Comparison of ENCODE assay signal across 8 cellular contexts in genomic region chr15:69160141-69160975, GRCh38. TPM values are rescaled to one million over a fixed set of nuclear protein-coding genes. Genes with fewer than 3 reads are reported as not detected.
DNase-seq lines count a peak whose midpoint lies in the region; ATAC-seq, FAIRE-seq and TF ChIP-seq lines count a peak whose summit lies in the region.

Gene GLCE, plus strand, starts transcription at chr15:69160635. Its CDS starts 95,172 bp downstream, at chr15:69255807.

- peak in 1 of 2 donors; percentile 94 for TF ChIP-seq POLR2A in thyroid gland (IDR thresholded peaks at IDR 0.05)

- H3K36me3 ChIP-seq in adipocyte (ENCODE audit: control insufficient read depth, insufficient read depth, low read length, severe bottlenecking) (no peaks in the 10 kb centered on the region), cardiac muscle cell (no peaks in the 10 kb centered on the region), pancreas (no peaks in the 10 kb centered on the region), thyroid gland (no peaks in the 10 kb centered on the region)

- intact Hi-C loops in pancreas (cut with DNase I) = no loop called here
- intact Hi-C loops in thyroid gland (cut with DNase I) = no loop called here

- H3K27me3 ChIP-seq in adipocyte (replicated peaks; ENCODE audit: control insufficient read depth, insufficient read depth, low read length) (no peaks in the 10 kb centered on the region), cardiac muscle cell (no peaks in the 10 kb centered on the region), pancreas (no peaks in the 10 kb centered on the region), thyroid gland (no peaks in the 10 kb centered on the region)

- DNase-seq in GM12865 (ENCODE audit: low read depth) = peak; percentile 96
- peak; percentile 98 for DNase-seq in NCI-H1417 treated with DMSO at 0.1 percent for 48 hours (lab: John Stamatoyannopoulos, UW)
- DNase-seq in SW 1271 (lab: John Stamatoyannopoulos, UW) = peak; percentile 85 to 98
- DNase-seq in adipocyte (ENCODE audit: low read depth) = peak; percentile 98
- peak; percentile 97 to 98 for DNase-seq in cardiac muscle cell (ENCODE audit: low read depth in 1 of 2, low spot score in 1 of 2)
- DNase-seq in pancreas = peak; percentile 96 to 99 (median 98)
- peak; percentile 97 for DNase-seq in thyroid gland

- H3K4me1 ChIP-seq in adipocyte (ENCODE audit: control insufficient read depth, insufficient read depth, low read length) (peaks cover 12% of the 10 kb centered on the region), cardiac muscle cell (ENCODE audit: low read depth) (peaks cover 7% of the 10 kb centered on the region), pancreas (peaks cover 0 to 6% (median 0%) of the 10 kb centered on the region in 3 donors), thyroid gland (no peaks in the 10 kb centered on the region)

- H3K4me3 ChIP-seq in GM12865 (ENCODE audit: low read depth, low read length) (peak within 1 kb of the TSS; percentile 82), adipocyte (ENCODE audit: low read length) (peak within 1 kb of the TSS; percentile 91), cardiac muscle cell (peak within 1 kb of the TSS; percentile 82), pancreas (peak within 1 kb of the TSS; percentile 53 to 95 (median 86)), thyroid gland (replicated peaks in 1 of 3) (peak within 1 kb of the TSS; percentile 67 to 89 (median 76))

- 0% methylated on average over 75 of the region's 75 CpGs for WGBS in pancreas, 2 donors
- WGBS in thyroid gland, 2 donors = 1 to 2% methylated on average over 19 to 47 of the region's 75 CpGs

- H3K9me3 ChIP-seq in adipocyte (ENCODE audit: control insufficient read depth, low read length) = no peaks in the 10 kb centered on the region
- no peaks in the 10 kb centered on the region for H3K9me3 ChIP-seq in cardiac muscle cell (ENCODE audit: low read depth)
- no peaks in the 10 kb centered on the region for H3K9me3 ChIP-seq in pancreas
- H3K9me3 ChIP-seq in thyroid gland = no peaks in the 10 kb centered on the region

- peak within 1 kb of the TSS; percentile 92 for H3K9ac ChIP-seq in adipocyte (ENCODE audit: low read length)

- peak within 1 kb of the TSS; percentile 83 for H3K27ac ChIP-seq in cardiac muscle cell
- peak within 1 kb of the TSS; percentile 71 to 83 (median 81) for H3K27ac ChIP-seq in pancreas
- H3K27ac ChIP-seq in thyroid gland = peak within 1 kb of the TSS in 2 of 3 donors; percentile 36 to 50

- FAIRE-seq in pancreas (lab: Jason Lieb, UNC) = peak; percentile 81

- ATAC-seq in HG02763 (IDR thresholded peaks at IDR 0.05; ENCODE audit: unreplicated experiment) (peak; percentile 96), pancreas (peak; percentile 96 to 99 (median 96))

- TF ChIP-seq CTCF in GM12865 (IDR thresholded peaks at IDR 0.05; ENCODE audit: insufficient read depth, low read depth, low read length, missing control alignments) = no peak
- TF ChIP-seq CTCF in cardiac muscle cell (IDR thresholded peaks at IDR 0.05; ENCODE audit: low read depth, low read length) = no peak
- no peak for TF ChIP-seq CTCF in pancreas (IDR thresholded peaks at IDR 0.05)
- peak in 1 of 6 experiments; percentile 11 for TF ChIP-seq CTCF in thyroid gland (IDR thresholded peaks at IDR 0.05)

RNA-seq across cellular contexts. Expression of gene GLCE, which starts in this region (rescaled TPM):
- 6.1 and 7.3 TPM in 2 replicates for total RNA-seq in cardiac muscle cell
- 5.9 and 9.3 TPM in 2 replicates for polyA plus RNA-seq in cardiac muscle cell
- 10 to 100 TPM in 1 of 6 donors, 1 to 10 TPM in 5; 4.3 to 10.8 (median 5.9) TPM for total RNA-seq in pancreas
- polyA plus RNA-seq in pancreas = 1 to 10 TPM; 2.7 to 7.5 TPM
- total RNA-seq in thyroid gland = 10 to 100 TPM in 3 of 4 donors, 1 to 10 TPM in 1; 7.6 to 16.1 (median 11.9) TPM

Comparison
In these comparisons a context has a peak if more than half of its experiments do, and no peak if none do; other contexts are left out.
1. Peak in every context shown above with its lines: DNase-seq, ATAC-seq, H3K4me3 ChIP-seq and H3K27ac ChIP-seq.